In the genomic region with DNA sequence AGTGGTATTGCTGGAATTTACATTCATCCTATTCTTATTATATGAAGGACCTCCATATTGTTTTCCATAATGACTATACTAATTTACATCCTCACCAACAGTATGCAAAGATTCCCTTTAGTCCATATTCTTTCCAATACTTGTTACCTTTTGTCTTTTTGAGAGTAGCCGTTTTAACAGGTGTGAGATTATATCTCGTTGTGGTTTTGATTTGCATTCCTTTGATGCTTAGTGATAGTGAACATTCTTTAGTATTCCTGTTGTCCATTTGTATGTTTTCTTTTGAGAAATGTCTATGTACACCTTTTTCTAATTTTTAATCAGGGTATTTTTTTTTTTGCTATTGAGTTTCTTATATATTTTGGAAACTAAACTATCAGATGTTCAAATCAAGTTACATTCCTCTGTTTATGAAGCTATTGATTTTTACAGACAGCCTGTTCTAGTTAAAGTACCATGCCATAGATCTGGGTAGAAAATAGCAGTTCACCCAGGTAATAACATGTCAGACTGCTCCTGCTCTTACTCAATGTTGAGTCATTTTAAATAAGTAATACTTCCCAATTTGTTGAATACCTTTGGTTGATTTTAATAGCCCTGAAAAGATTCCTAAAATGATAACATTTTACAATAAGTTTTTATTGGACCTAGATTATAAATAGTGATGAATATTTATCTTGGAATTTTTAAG, we compare ENCODE assay signal across 6 cellular contexts.
"Had no signal": no experiment of that assay in that cellular context is flagged by ENCODE, and none has a peak within 500 bp of the region (broad histone marks: within the 10 kb centered on the region; RNA-seq: fewer than 3 reads in every experiment).

No MANE protein-coding gene starts in this region.

- H3K4me2 ChIP-seq: GM23338 had no signal

- ATAC-seq: GM23338, HepG2, K562 had no signal

- H3K27ac ChIP-seq: HL-60 had no signal

- DNase-seq: H9, HCEC 1CT had no signal

- H3K4me3 ChIP-seq: GM23338, K562 had no signal

- H2AFZ ChIP-seq: GM23338 had no signal
